In the genomic region with DNA sequence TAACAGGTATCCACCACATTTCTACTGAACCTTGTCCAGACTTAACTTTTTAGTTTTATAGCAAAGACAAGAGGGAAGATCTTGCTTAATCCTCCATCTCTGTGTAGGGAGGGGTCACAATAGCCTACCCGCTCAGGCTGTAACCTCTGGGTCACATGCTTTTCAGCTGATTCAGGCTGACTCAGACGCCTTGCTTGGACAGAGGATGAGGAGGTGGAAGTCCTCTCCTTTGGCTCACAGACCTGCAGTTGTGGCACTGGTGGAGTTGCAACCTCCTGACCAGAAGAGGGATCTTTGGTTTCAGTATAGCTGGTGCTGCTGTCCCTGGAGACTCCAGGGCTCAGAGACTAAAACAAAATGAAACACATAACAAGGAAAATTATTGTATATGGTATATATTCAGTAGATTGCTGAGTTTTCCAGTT, we compare ENCODE assay signal across 9 cellular contexts. TPM values are rescaled to one million over a fixed set of nuclear protein-coding genes. Genes with fewer than 3 reads are reported as not detected.
DNase-seq lines count a peak whose midpoint lies in the region; ATAC-seq and TF ChIP-seq lines count a peak whose summit lies in the region.
"Had no signal": no experiment of that assay in that cellular context is flagged by ENCODE, and none has a peak within 500 bp of the region (broad histone marks: within the 10 kb centered on the region; RNA-seq: fewer than 3 reads in every experiment).

No MANE protein-coding gene starts in this region.

- H3K27ac ChIP-seq in CD4-positive, alpha-beta memory T cell (ENCODE audit: low read depth, low read length): no peak overlapping the region

- H3K9me3 ChIP-seq in Caco-2: no peaks in the 10 kb centered on the region
- no peaks in the 10 kb centered on the region for H3K9me3 ChIP-seq in CD4-positive, alpha-beta memory T cell (ENCODE audit: control insufficient read depth in 1 of 2, low read length in 2 of 2)

- no peaks in the 10 kb centered on the region for H3K27me3 Mint-ChIP-seq in Caco-2 (ENCODE audit: insufficient read depth, unreplicated experiment)
- H3K27me3 Mint-ChIP-seq in CD4-positive, alpha-beta memory T cell: no peaks in the 10 kb centered on the region

- no peak for TF ChIP-seq CTCF in Caco-2 (IDR thresholded peaks at IDR 0.05; ENCODE audit: insufficient read depth in 1 of 2, low read depth in 1 of 2, low read length in 1 of 2, severe bottlenecking in 1 of 2, unreplicated experiment in 1 of 2)

- H3K4me1 ChIP-seq in Caco-2: peaks cover 52% of the 10 kb centered on the region
- no peaks in the 10 kb centered on the region for H3K4me1 ChIP-seq in CD4-positive, alpha-beta memory T cell (ENCODE audit: insufficient read depth, low read length)

- CTCF ChIA-PET in Caco-2 (lab: Charles Lee): interaction anchor here (0.7 to 4.5 kb wide), 8 partner anchors 9 to 491 kb away, joined by 3 to 49 read pairs (median 4); a partner anchor contains a TSS
- CTCF ChIA-PET in CD4-positive, alpha-beta memory T cell (lab: Charles Lee; ENCODE audit: partially characterized antibody): interaction anchor here (1.1 to 5.6 kb wide), 7 partner anchors 10 to 92 kb away, joined by 3 to 47 read pairs (median 9); a partner anchor contains a TSS

- H3K4me3 ChIP-seq in Caco-2 (ENCODE audit: low read depth, low read length): no peak overlapping the region
- H3K4me3 ChIP-seq in CD4-positive, alpha-beta memory T cell (ENCODE audit: low read length in 2 of 2): no peak overlapping the region

- H3K4me3 Mint-ChIP-seq in Caco-2 (ENCODE audit: unreplicated experiment): no peak overlapping the region
- no peak overlapping the region for H3K4me3 Mint-ChIP-seq in CD4-positive, alpha-beta memory T cell

- intact Hi-C loops in Caco-2 (cut with micrococcal nuclease; ENCODE audit: unreplicated experiment): loop anchor here (1.0 kb wide), 1 partner anchor 17 kb away; a partner anchor contains a TSS
- intact Hi-C loops in CD4-positive, alpha-beta memory T cell (cut with micrococcal nuclease): no loop called here

- H3K36me3 Mint-ChIP-seq in Caco-2 (ENCODE audit: insufficient read depth, unreplicated experiment): peaks cover 80% of the 10 kb centered on the region
- peaks cover 51 to 80% of the 10 kb centered on the region in 2 donors for H3K36me3 Mint-ChIP-seq in CD4-positive, alpha-beta memory T cell

- in situ Hi-C loops in SK-MEL-5 (cut with HindIII; ENCODE audit: low pct_unique_long_range_greater_than_20kb, low sequenced_read_pairs): no loop called here

- DNase-seq in Caco-2: peak; percentile 73 to 85
- DNase-seq in SK-MEL-5 (ENCODE audit: low read depth, low spot score): peak; percentile 97
- DNase-seq in glomerular visceral epithelial cell (ENCODE audit: extremely low spot score): peak; percentile 91
- peak; percentile 70 for DNase-seq in pulmonary artery endothelial cell (ENCODE audit: low read depth, low spot score)
- no peak for DNase-seq in CD4-positive, alpha-beta memory T cell
- no peak for DNase-seq in DMS153 treated with DMSO at 0.1 percent for 48 hours (lab: John Stamatoyannopoulos, UW; ENCODE audit: unreplicated experiment)

- H3K27ac Mint-ChIP-seq in Caco-2 (ENCODE audit: unreplicated experiment): peak overlapping the region; percentile 54
- H3K27ac Mint-ChIP-seq in CD4-positive, alpha-beta memory T cell: peak overlapping the region in 1 of 7 donors; percentile 9

- no peaks in the 10 kb centered on the region for H3K9me3 Mint-ChIP-seq in Caco-2 (ENCODE audit: unreplicated experiment)
- no peaks in the 10 kb centered on the region for H3K9me3 Mint-ChIP-seq in CD4-positive, alpha-beta memory T cell

- BruUV-seq in Caco-2 (replicated peaks; lab: Mats Ljungman, UMichigan): no TSS peak

- H3K27me3 ChIP-seq in Caco-2 (replicated peaks; ENCODE audit: control insufficient read depth, insufficient read depth, low read length): no peaks in the 10 kb centered on the region
- no peaks in the 10 kb centered on the region for H3K27me3 ChIP-seq in CD4-positive, alpha-beta memory T cell (ENCODE audit: insufficient read depth, low read length)

- no peak for ATAC-seq in HG03045 (IDR thresholded peaks at IDR 0.05; ENCODE audit: unreplicated experiment)
- no peak for ATAC-seq in GM21526 (IDR thresholded peaks at IDR 0.05; ENCODE audit: low FRiP score, unreplicated experiment)

- H3K4me1 Mint-ChIP-seq in Caco-2 (ENCODE audit: low read depth, unreplicated experiment): peaks cover 21% of the 10 kb centered on the region
- H3K4me1 Mint-ChIP-seq in CD4-positive, alpha-beta memory T cell: peaks cover 0 to 9% (median 8%) of the 10 kb centered on the region in 4 donors

- POLR2A ChIA-PET in Caco-2 (lab: Charles Lee): interaction anchor here (0.5 to 1.6 kb wide), 2 partner anchors 16 to 1219 kb away, joined by 3 to 13 read pairs; a partner anchor contains a TSS
- POLR2A ChIA-PET in CD4-positive, alpha-beta memory T cell (lab: Charles Lee; ENCODE audit: partially characterized antibody): no interaction called here

- H3K36me3 ChIP-seq in Caco-2 (ENCODE audit: control insufficient read depth, insufficient read depth, low read length): peaks cover 4% of the 10 kb centered on the region
- H3K36me3 ChIP-seq in CD4-positive, alpha-beta memory T cell (ENCODE audit: insufficient read depth, low read length): peaks cover 83% of the 10 kb centered on the region

RNA-seq across cellular contexts. Expression of a gene that starts 16.2 kb away (rescaled TPM):
- total RNA-seq in Caco-2 (2022): 193 and 201 TPM in 2 replicates
- total RNA-seq in SK-MEL-5 (2014; rRNA removed; shearing (Covaris generic)): 69.7 and 83.0 TPM in 2 replicates
- 68.6 and 75.8 TPM in 2 replicates for polyA plus RNA-seq in SK-MEL-5 (2015; cell fraction: cytosol; rRNA removed)
- polyA plus RNA-seq in SK-MEL-5 (2015; cell fraction: nucleus; rRNA removed): 727 and 884 TPM in 2 replicates
- total RNA-seq in pulmonary artery endothelial cell: 62.8 and 98.6 TPM in 2 replicates
- 100 to 1,000 TPM; 317 to 327 TPM for total RNA-seq in CD4-positive, alpha-beta memory T cell
- polyA plus RNA-seq in CD4-positive, alpha-beta memory T cell: 10 to 100 TPM in 1 of 2 donors, 1 to 10 TPM in 1; 1.2 to 20.5 TPM

RNA-seq across cellular contexts. Expression of a gene that starts 16.6 kb away (rescaled TPM):
- total RNA-seq in Caco-2 (2022): 46.3 and 52.0 TPM in 2 replicates
- 65.5 and 70.6 TPM in 2 replicates for total RNA-seq in SK-MEL-5 (2014; rRNA removed; shearing (Covaris generic))
- 32.9 and 44.8 TPM in 2 replicates for polyA plus RNA-seq in SK-MEL-5 (2015; cell fraction: cytosol; rRNA removed)
- polyA plus RNA-seq in SK-MEL-5 (2015; cell fraction: nucleus; rRNA removed): 57.5 and 76.6 TPM in 2 replicates
- total RNA-seq in pulmonary artery endothelial cell: 48.5 and 52.5 TPM in 2 replicates
- 10 to 100 TPM; 49.7 to 54.0 TPM for total RNA-seq in CD4-positive, alpha-beta memory T cell
- polyA plus RNA-seq in CD4-positive, alpha-beta memory T cell: 100 to 1,000 TPM in 1 of 2 donors, 10 to 100 TPM in 1; 80.1 to 147 TPM

RNA-seq across cellular contexts. Expression of a gene that starts 21.4 kb away (rescaled TPM):
- total RNA-seq in Caco-2 (2022) (7.9 TPM in 2 replicates), pulmonary artery endothelial cell (6.3 and 13.9 TPM in 2 replicates)
- total RNA-seq in SK-MEL-5 (2014; rRNA removed; shearing (Covaris generic)): 0.96 and 1.1 TPM in 2 replicates
- 1.3 and 2.2 TPM in 2 replicates for polyA plus RNA-seq in SK-MEL-5 (2015; cell fraction: cytosol; rRNA removed)
- 12.3 and 13.5 TPM in 2 replicates for polyA plus RNA-seq in SK-MEL-5 (2015; cell fraction: nucleus; rRNA removed)
- 1 to 10 TPM; 1.3 to 1.6 TPM for total RNA-seq in CD4-positive, alpha-beta memory T cell
- polyA plus RNA-seq in CD4-positive, alpha-beta memory T cell: under 1 TPM; 0.15 to 0.53 TPM

RNA-seq across cellular contexts. Expression of a gene that starts 26.1 kb away (rescaled TPM):
- total RNA-seq in Caco-2 (2022) (not detected in 2 replicates), pulmonary artery endothelial cell (not detected in 2 replicates)
- not detected in 2 replicates for total RNA-seq in SK-MEL-5 (2014; rRNA removed; shearing (Covaris generic))
- not detected in 2 replicates for polyA plus RNA-seq in SK-MEL-5 (2015; cell fraction: cytosol; rRNA removed)
- polyA plus RNA-seq in SK-MEL-5 (2015; cell fraction: nucleus; rRNA removed): not detected in 2 replicates
- total RNA-seq in CD4-positive, alpha-beta memory T cell: not detected
- not detected for polyA plus RNA-seq in CD4-positive, alpha-beta memory T cell
- polyA plus RNA-seq: neural cell had no signal

RNA-seq across cellular contexts. Expression of a gene that starts 36.7 kb away (rescaled TPM):
- total RNA-seq in Caco-2 (2022) (not detected in 2 replicates), pulmonary artery endothelial cell (not detected in 2 replicates)
- not detected in 2 replicates for total RNA-seq in SK-MEL-5 (2014; rRNA removed; shearing (Covaris generic))
- not detected in 2 replicates for polyA plus RNA-seq in SK-MEL-5 (2015; cell fraction: cytosol; rRNA removed)
- not detected in 2 replicates for polyA plus RNA-seq in SK-MEL-5 (2015; cell fraction: nucleus; rRNA removed)
- total RNA-seq in CD4-positive, alpha-beta memory T cell: not detected
- not detected for polyA plus RNA-seq in CD4-positive, alpha-beta memory T cell
- polyA plus RNA-seq: neural cell had no signal

Comparison
In these comparisons a context has a peak if more than half of its experiments do, and no peak if none do; other contexts are left out.
1. DNase-seq: peak in Caco-2 (2 of 2), SK-MEL-5 (single experiment), glomerular visceral epithelial cell (single experiment) and pulmonary artery endothelial cell (single experiment); none in CD4-positive, alpha-beta memory T cell (0 of 5) and DMS153 treated with DMSO at 0.1 percent for 48 hours (single experiment).